In genomic region chr13:59843040-59843439, GRCh38 we compare ENCODE assay signal across 24 cellular contexts.
"Had no signal": no experiment of that assay in that cellular context is flagged by ENCODE, and none has a peak within 500 bp of the region (broad histone marks: within the 10 kb centered on the region; RNA-seq: fewer than 3 reads in every experiment).

No MANE protein-coding gene starts in this region.

- H3K9me3 ChIP-seq: body of pancreas, esophagus muscularis mucosa, left lung, lower lobe of right lung, mucosa of descending colon, spleen, transverse colon had no signal

- DNase-seq: activated CD4-positive, alpha-beta T cell treated with anti-CD3 and anti-CD28 coated beads for 1 hour; activated CD4-positive, alpha-beta T cell treated with anti-CD3 and anti-CD28 coated beads, Interleukin-2, amount 50 U/mL, for 1 hour; activated CD8-positive, alpha-beta T cell treated with anti-CD3 and anti-CD28 coated beads for 36 hours; activated effector memory CD4-positive, alpha-beta T cell treated with Interleukin-2 at 50 U/mL for 16 hours; activated naive CD4-positive, alpha-beta T cell treated with Interleukin-2 at 50 U/mL for 16 hours; aorta; body of pancreas; effector memory CD8-positive, alpha-beta T cell; foreskin melanocyte; kidney glomerular epithelial cell; left lung; lower lobe of right lung; mucosa of descending colon; posterior cingulate gyrus; right cardiac atrium; spleen; stimulated activated naive CD4-positive, alpha-beta T cell; T-helper 9 cell; transverse colon; WERI-Rb-1 had no signal

- ATAC-seq: activated CD8-positive, alpha-beta T cell treated with anti-CD3 and anti-CD28 coated beads for 36 hours; body of pancreas; effector memory CD8-positive, alpha-beta T cell; left lung; lower lobe of right lung; mucosa of descending colon; right cardiac atrium had no signal

- H3K27ac Mint-ChIP-seq: activated CD8-positive, alpha-beta T cell treated with anti-CD3 and anti-CD28 coated beads for 36 hours; activated naive CD8-positive, alpha-beta T cell; effector memory CD8-positive, alpha-beta T cell; nephron had no signal

- H3K4me1 Mint-ChIP-seq: nephron had no signal

- H3K27me3 ChIP-seq: body of pancreas, esophagus muscularis mucosa, left lung, spleen, transverse colon had no signal

- H3K4me3 ChIP-seq: body of pancreas, coronary artery, esophagus muscularis mucosa, left lung, lower lobe of right lung, mucosa of descending colon, spleen, transverse colon had no signal

- H3K4me1 ChIP-seq: body of pancreas, left lung, lower lobe of right lung, spleen had no signal

- H3K4me3 Mint-ChIP-seq: activated CD8-positive, alpha-beta T cell treated with anti-CD3 and anti-CD28 coated beads for 36 hours; activated naive CD8-positive, alpha-beta T cell; effector memory CD8-positive, alpha-beta T cell; nephron had no signal

- H3K9me3 Mint-ChIP-seq: activated CD8-positive, alpha-beta T cell treated with anti-CD3 and anti-CD28 coated beads for 36 hours; effector memory CD8-positive, alpha-beta T cell had no signal

- H3K36me3 ChIP-seq: esophagus muscularis mucosa, left lung, lower lobe of right lung, spleen, transverse colon, WERI-Rb-1 had no signal

- H3K27me3 Mint-ChIP-seq: activated CD8-positive, alpha-beta T cell treated with anti-CD3 and anti-CD28 coated beads for 36 hours; activated naive CD8-positive, alpha-beta T cell; effector memory CD8-positive, alpha-beta T cell had no signal

- H3K27ac ChIP-seq: body of pancreas, coronary artery, esophagus muscularis mucosa, left lung, lower lobe of right lung, spleen, transverse colon, WERI-Rb-1 had no signal

- H3K36me3 Mint-ChIP-seq: activated naive CD8-positive, alpha-beta T cell had no signal
